Comparison of ENCODE assay signal across 8 cellular contexts in genomic region chrX:63128509-63128908, GRCh38.
DNase-seq lines count a peak whose midpoint lies in the region; ATAC-seq and TF ChIP-seq lines count a peak whose summit lies in the region.

No MANE protein-coding gene starts in this region.

- DNase-seq in ACHN (peak; percentile 31), GDM1 (lab: John Stamatoyannopoulos, UW) (peak; percentile 15), RKO (ENCODE audit: low spot score) (peak; percentile 71), foreskin keratinocyte (peak in 1 of 2 donors; percentile 0), gastrocnemius medialis (no peak)

- peak; percentile 29 for TF ChIP-seq CTCF in foreskin keratinocyte (conservative IDR thresholded peaks at IDR 0.05)
- TF ChIP-seq CTCF in gastrocnemius medialis (IDR thresholded peaks at IDR 0.05 in 4 of 5, conservative IDR thresholded peaks at IDR 0.05 in 1 of 5): peak in 1 of 5 experiments; percentile 34

- peaks cover 0 to 3% (median 0%) of the 10 kb centered on the region in 3 donors for H3K9me3 ChIP-seq in gastrocnemius medialis

- intact Hi-C loops in gastrocnemius medialis (cut with DNase I; ENCODE audit: low total_unique reads): no loop called here

- TF ChIP-seq POLR2A in gastrocnemius medialis (IDR thresholded peaks at IDR 0.05): no peak

- H3K27ac ChIP-seq in foreskin keratinocyte (no peak overlapping the region), gastrocnemius medialis (no peak overlapping the region)

- H3K27me3 ChIP-seq in foreskin keratinocyte (no peaks in the 10 kb centered on the region), gastrocnemius medialis (no peaks in the 10 kb centered on the region)

- in situ Hi-C loops in ACHN (cut with HindIII; ENCODE audit: low pct_ligation_motif_present, low pct_unique_long_range_greater_than_20kb, low sequenced_read_pairs) (no loop called here), gastrocnemius medialis (cut with MboI; ENCODE audit: low sequenced_read_pairs in 4 of 4) (no loop called here)

- no peak overlapping the region for H3K4me3 ChIP-seq in gastrocnemius medialis

- H3K4me1 ChIP-seq in foreskin keratinocyte: no peaks in the 10 kb centered on the region
- H3K4me1 ChIP-seq in gastrocnemius medialis: no peaks in the 10 kb centered on the region

- no peaks in the 10 kb centered on the region for H3K36me3 ChIP-seq in gastrocnemius medialis

- ATAC-seq in HG02798 (IDR thresholded peaks at IDR 0.05; ENCODE audit: poor library complexity, unreplicated experiment) (peak; percentile 74), foreskin keratinocyte (no peak), gastrocnemius medialis (no peak), GM19328 (IDR thresholded peaks at IDR 0.05; ENCODE audit: unreplicated experiment) (no peak), GM21447 (IDR thresholded peaks at IDR 0.05; ENCODE audit: unreplicated experiment) (no peak)

Comparison
In these comparisons a context has a peak if more than half of its experiments do, and no peak if none do; other contexts are left out.
1. DNase-seq: peak in ACHN (single experiment), GDM1 (single experiment) and RKO (single experiment); none in gastrocnemius medialis (0 of 2).